In genomic region chr5:6744841-6745705, GRCh38 we compare ENCODE assay signal across 1 cellular context.
TF ChIP-seq lines count a peak whose summit lies in the region.

No MANE protein-coding gene starts in this region.

TF ChIP-seq in IMR-90, 13 proteins besides CTCF, POLR2A, EP300 and RAD21:
- TF ChIP-seq RCOR1 (IDR thresholded peaks at IDR 0.05; ENCODE audit: insufficient replicate concordance, low read length): no peak
- no peak for TF ChIP-seq RFX5 (IDR thresholded peaks at IDR 0.05; ENCODE audit: low read depth, low read length)
